2 cellular contexts compared by ENCODE assay signal in the genomic region with DNA sequence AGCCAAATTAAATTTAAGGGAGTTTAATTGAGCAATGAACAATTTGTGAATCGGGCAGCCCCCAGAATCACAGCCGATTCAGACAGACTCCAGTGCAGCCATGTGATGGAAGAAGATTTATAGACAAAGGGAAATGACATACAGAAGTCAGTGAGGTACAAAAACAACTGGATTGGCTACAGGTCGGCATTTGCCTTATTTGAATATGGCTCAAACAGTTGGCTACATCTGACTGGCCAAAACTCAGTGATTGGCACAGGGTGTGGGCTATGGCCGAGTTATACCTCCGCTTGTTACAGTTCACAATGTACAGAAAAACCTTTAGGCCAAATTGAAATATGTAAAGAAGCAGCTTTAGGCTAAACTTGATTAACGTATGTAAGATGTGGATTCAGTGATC.
TF ChIP-seq lines count a peak whose summit lies in the region.

No MANE protein-coding gene starts in this region.

TF ChIP-seq in K562, 482 proteins besides CTCF, POLR2A, EP300 and RAD21 (continued from another document and continues in another):
- no peak for TF ChIP-seq ZNF609 (CRISPR knock-in tag; IDR thresholded peaks at IDR 0.05; ENCODE audit: borderline replicate concordance)
- no peak for TF ChIP-seq SETDB1 (IDR thresholded peaks at IDR 0.05; ENCODE audit: low read length)
- peak; percentile 68 for TF ChIP-seq MEIS2 (IDR thresholded peaks at IDR 0.05; ENCODE audit: partially characterized antibody)
- no peak for TF ChIP-seq ZNF445 (CRISPR knock-in tag; IDR thresholded peaks at IDR 0.05; ENCODE audit: low read depth)
- TF ChIP-seq, protein P1, sequence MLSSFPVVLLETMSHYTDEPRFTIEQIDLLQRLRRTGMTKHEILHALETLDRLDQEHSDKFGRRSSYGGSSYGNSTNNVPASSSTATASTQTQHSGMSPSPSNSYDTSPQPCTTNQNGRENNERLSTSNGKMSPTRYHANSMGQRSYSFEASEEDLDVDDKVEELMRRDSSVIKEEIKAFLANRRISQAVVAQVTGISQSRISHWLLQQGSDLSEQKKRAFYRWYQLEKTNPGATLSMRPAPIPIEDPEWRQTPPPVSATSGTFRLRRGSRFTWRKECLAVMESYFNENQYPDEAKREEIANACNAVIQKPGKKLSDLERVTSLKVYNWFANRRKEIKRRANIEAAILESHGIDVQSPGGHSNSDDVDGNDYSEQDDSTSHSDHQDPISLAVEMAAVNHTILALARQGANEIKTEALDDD (IDR thresholded peaks at IDR 0.05): no peak
- no peak for TF ChIP-seq EZH2 (IDR thresholded peaks at IDR 0.05; ENCODE audit: borderline replicate concordance, low read depth, low read length)
- peak; percentile 78 for TF ChIP-seq PKNOX1 (IDR thresholded peaks at IDR 0.05)
- no peak for TF ChIP-seq ZNF140 (CRISPR knock-in tag; IDR thresholded peaks at IDR 0.05)
- TF ChIP-seq, protein P2, sequence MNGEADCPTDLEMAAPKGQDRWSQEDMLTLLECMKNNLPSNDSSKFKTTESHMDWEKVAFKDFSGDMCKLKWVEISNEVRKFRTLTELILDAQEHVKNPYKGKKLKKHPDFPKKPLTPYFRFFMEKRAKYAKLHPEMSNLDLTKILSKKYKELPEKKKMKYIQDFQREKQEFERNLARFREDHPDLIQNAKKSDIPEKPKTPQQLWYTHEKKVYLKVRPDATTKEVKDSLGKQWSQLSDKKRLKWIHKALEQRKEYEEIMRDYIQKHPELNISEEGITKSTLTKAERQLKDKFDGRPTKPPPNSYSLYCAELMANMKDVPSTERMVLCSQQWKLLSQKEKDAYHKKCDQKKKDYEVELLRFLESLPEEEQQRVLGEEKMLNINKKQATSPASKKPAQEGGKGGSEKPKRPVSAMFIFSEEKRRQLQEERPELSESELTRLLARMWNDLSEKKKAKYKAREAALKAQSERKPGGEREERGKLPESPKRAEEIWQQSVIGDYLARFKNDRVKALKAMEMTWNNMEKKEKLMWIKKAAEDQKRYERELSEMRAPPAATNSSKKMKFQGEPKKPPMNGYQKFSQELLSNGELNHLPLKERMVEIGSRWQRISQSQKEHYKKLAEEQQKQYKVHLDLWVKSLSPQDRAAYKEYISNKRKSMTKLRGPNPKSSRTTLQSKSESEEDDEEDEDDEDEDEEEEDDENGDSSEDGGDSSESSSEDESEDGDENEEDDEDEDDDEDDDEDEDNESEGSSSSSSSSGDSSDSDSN (IDR thresholded peaks at IDR 0.05; ENCODE audit: borderline replicate concordance in 1 of 2, low read depth in 2 of 2, low read length in 2 of 2): no peak
- no peak for TF ChIP-seq RNF2 (IDR thresholded peaks at IDR 0.05)
- TF ChIP-seq CTCFL (IDR thresholded peaks at IDR 0.05; ENCODE audit: borderline replicate concordance, insufficient read depth, low read depth, low read length, poor library complexity, severe bottlenecking): no peak
- TF ChIP-seq GABPB2 (CRISPR knock-in tag; conservative IDR thresholded peaks at IDR 0.05): no peak

TF ChIP-seq in WTC11, 78 proteins besides CTCF, POLR2A, EP300 and RAD21:
- TF ChIP-seq, protein P3, sequence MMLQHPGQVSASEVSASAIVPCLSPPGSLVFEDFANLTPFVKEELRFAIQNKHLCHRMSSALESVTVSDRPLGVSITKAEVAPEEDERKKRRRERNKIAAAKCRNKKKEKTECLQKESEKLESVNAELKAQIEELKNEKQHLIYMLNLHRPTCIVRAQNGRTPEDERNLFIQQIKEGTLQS (CRISPR knock-in tag; conservative IDR thresholded peaks at IDR 0.05): no peak
- no peak for TF ChIP-seq ELF4 (CRISPR knock-in tag; IDR thresholded peaks at IDR 0.05; ENCODE audit: low read depth)
- TF ChIP-seq FOXP1 (CRISPR knock-in tag; IDR thresholded peaks at IDR 0.05; ENCODE audit: borderline replicate concordance): no peak
- no peak for TF ChIP-seq ESRRA (CRISPR knock-in tag; IDR thresholded peaks at IDR 0.05; ENCODE audit: borderline replicate concordance)
- TF ChIP-seq PRRX2 (CRISPR knock-in tag; IDR thresholded peaks at IDR 0.05): no peak
- TF ChIP-seq, protein P4, sequence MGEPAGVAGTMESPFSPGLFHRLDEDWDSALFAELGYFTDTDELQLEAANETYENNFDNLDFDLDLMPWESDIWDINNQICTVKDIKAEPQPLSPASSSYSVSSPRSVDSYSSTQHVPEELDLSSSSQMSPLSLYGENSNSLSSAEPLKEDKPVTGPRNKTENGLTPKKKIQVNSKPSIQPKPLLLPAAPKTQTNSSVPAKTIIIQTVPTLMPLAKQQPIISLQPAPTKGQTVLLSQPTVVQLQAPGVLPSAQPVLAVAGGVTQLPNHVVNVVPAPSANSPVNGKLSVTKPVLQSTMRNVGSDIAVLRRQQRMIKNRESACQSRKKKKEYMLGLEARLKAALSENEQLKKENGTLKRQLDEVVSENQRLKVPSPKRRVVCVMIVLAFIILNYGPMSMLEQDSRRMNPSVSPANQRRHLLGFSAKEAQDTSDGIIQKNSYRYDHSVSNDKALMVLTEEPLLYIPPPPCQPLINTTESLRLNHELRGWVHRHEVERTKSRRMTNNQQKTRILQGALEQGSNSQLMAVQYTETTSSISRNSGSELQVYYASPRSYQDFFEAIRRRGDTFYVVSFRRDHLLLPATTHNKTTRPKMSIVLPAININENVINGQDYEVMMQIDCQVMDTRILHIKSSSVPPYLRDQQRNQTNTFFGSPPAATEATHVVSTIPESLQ (CRISPR knock-in tag; IDR thresholded peaks at IDR 0.05): no peak
- TF ChIP-seq ZNF317 (CRISPR knock-in tag; IDR thresholded peaks at IDR 0.05; ENCODE audit: borderline replicate concordance, low read depth): no peak
